In genomic region chr6:88492824-88493223, GRCh38 we compare ENCODE assay signal across 10 cellular contexts.
DNase-seq lines count a peak whose midpoint lies in the region; ATAC-seq, FAIRE-seq and TF ChIP-seq lines count a peak whose summit lies in the region.
"Had no signal": no experiment of that assay in that cellular context is flagged by ENCODE, and none has a peak within 500 bp of the region (broad histone marks: within the 10 kb centered on the region; RNA-seq: fewer than 3 reads in every experiment).

No MANE protein-coding gene starts in this region.

- DNase-seq in ELR (ENCODE audit: low read depth) (peak; percentile 29), bronchial epithelial cell (ENCODE audit: low read depth) (peak; percentile 13), OCI-M2 (lab: John Stamatoyannopoulos, UW; ENCODE audit: unreplicated experiment) (no peak), body of pancreas (no peak), LoVo (ENCODE audit: low spot score) (no peak)
- DNase-seq: activated naive CD8-positive, alpha-beta T cell treated with anti-CD3 and anti-CD28 coated beads for 36 hours had no signal

- H2AFZ ChIP-seq in Loucy (ENCODE audit: low read length), result no peak overlapping the region
- H2AFZ ChIP-seq: parathyroid adenoma had no signal

- H3K9me3 ChIP-seq in Loucy (ENCODE audit: insufficient read depth, low read depth, low read length) (no peaks in the 10 kb centered on the region), body of pancreas (no peaks in the 10 kb centered on the region)

- H3K4me1 ChIP-seq in Loucy (ENCODE audit: insufficient read depth, low read length, poor library complexity, severe bottlenecking) (no peaks in the 10 kb centered on the region), body of pancreas (no peaks in the 10 kb centered on the region)
- H3K4me1 ChIP-seq: parathyroid adenoma had no signal

- H4K20me1 ChIP-seq in Loucy (ENCODE audit: insufficient read depth, low read length, poor library complexity, severe bottlenecking), result no peaks in the 10 kb centered on the region

- H3K4me1 Mint-ChIP-seq in nephron, result no peaks in the 10 kb centered on the region
- H3K4me1 Mint-ChIP-seq: activated naive CD8-positive, alpha-beta T cell treated with anti-CD3 and anti-CD28 coated beads for 36 hours had no signal

- intact Hi-C loops in body of pancreas (cut with DNase I), result no loop called here

- no peak overlapping the region for H3K27ac ChIP-seq in body of pancreas
- H3K27ac ChIP-seq: parathyroid adenoma had no signal

- H3K4me3 ChIP-seq in Loucy (ENCODE audit: low read length, poor library complexity, severe bottlenecking), result no peak overlapping the region
- H3K4me3 ChIP-seq in bronchial epithelial cell (ENCODE audit: low read depth, low read length), result no peak overlapping the region
- H3K4me3 ChIP-seq in body of pancreas, result no peak overlapping the region

- no peak overlapping the region for H3K27ac Mint-ChIP-seq in nephron
- H3K27ac Mint-ChIP-seq: activated naive CD8-positive, alpha-beta T cell treated with anti-CD3 and anti-CD28 coated beads for 36 hours had no signal

- peaks cover 2% of the 10 kb centered on the region for H3K9me3 Mint-ChIP-seq in nephron

- H3K9ac ChIP-seq in Loucy (ENCODE audit: low read depth, low read length, poor library complexity, severe bottlenecking), result no peak overlapping the region
- H3K9ac ChIP-seq: parathyroid adenoma had no signal

- H3F3A ChIP-seq in Loucy (ENCODE audit: low read depth), result no peaks in the 10 kb centered on the region

- no peaks in the 10 kb centered on the region for H3K79me2 ChIP-seq in Loucy (ENCODE audit: insufficient read depth, low read length)
- H3K79me2 ChIP-seq: parathyroid adenoma had no signal

- FAIRE-seq in bronchial epithelial cell (lab: Jason Lieb, UNC), result no peak

- no peaks in the 10 kb centered on the region for H3K9me2 ChIP-seq in Loucy (replicated peaks; ENCODE audit: low read depth, low read length)

- H3K27me3 ChIP-seq in Loucy (ENCODE audit: insufficient read depth, low read length, poor library complexity, severe bottlenecking) (no peaks in the 10 kb centered on the region), bronchial epithelial cell (ENCODE audit: control insufficient read depth, insufficient read depth, low read length) (no peaks in the 10 kb centered on the region), body of pancreas (no peaks in the 10 kb centered on the region)

- ATAC-seq in HG02759 (IDR thresholded peaks at IDR 0.05; ENCODE audit: unreplicated experiment) (no peak), body of pancreas (no peak)

- H3K36me3 Mint-ChIP-seq in nephron (ENCODE audit: low read depth), result no peaks in the 10 kb centered on the region
- H3K36me3 Mint-ChIP-seq: activated naive CD8-positive, alpha-beta T cell treated with anti-CD3 and anti-CD28 coated beads for 36 hours had no signal

- no peak for TF ChIP-seq POLR2A in body of pancreas (IDR thresholded peaks at IDR 0.05)

- no peaks in the 10 kb centered on the region for H3K27me3 Mint-ChIP-seq in nephron (ENCODE audit: low read depth)

- H3K4me3 Mint-ChIP-seq in nephron, result no peak overlapping the region
- H3K4me3 Mint-ChIP-seq: activated naive CD8-positive, alpha-beta T cell treated with anti-CD3 and anti-CD28 coated beads for 36 hours had no signal

- no peak overlapping the region for H3K4me2 ChIP-seq in Loucy (ENCODE audit: low read depth, low read length, poor library complexity, severe bottlenecking)

- WGBS in body of pancreas, 2 donors, result 57 to 60% methylated on average over 2 of the region's 2 CpGs

- TF ChIP-seq CTCF in Loucy (conservative IDR thresholded peaks at IDR 0.05; ENCODE audit: low read length), result peak; percentile 47
- peak; percentile 31 for TF ChIP-seq CTCF in bronchial epithelial cell (IDR thresholded peaks at IDR 0.05; ENCODE audit: insufficient read depth, low read length, severe bottlenecking)
- peak; percentile 15 to 50 (median 16) for TF ChIP-seq CTCF in nephron (IDR thresholded peaks at IDR 0.05; ENCODE audit: unreplicated experiment in 3 of 3)
- TF ChIP-seq CTCF in body of pancreas (IDR thresholded peaks at IDR 0.05), result peak in 1 of 7 experiments; percentile 7

- H3K36me3 ChIP-seq in Loucy (ENCODE audit: insufficient read depth, low read length) (no peaks in the 10 kb centered on the region), bronchial epithelial cell (ENCODE audit: control insufficient read depth, insufficient read depth, low read length) (no peaks in the 10 kb centered on the region), body of pancreas (replicated peaks in 1 of 2; ENCODE audit: insufficient read depth in 1 of 2, low read depth in 2 of 2) (no peaks in the 10 kb centered on the region)

Comparison
In these comparisons a context has a peak if more than half of its experiments do, and no peak if none do; other contexts are left out.
1. DNase-seq: peak in ELR (single experiment) and bronchial epithelial cell (single experiment); none in OCI-M2 (single experiment), body of pancreas (0 of 4) and LoVo (single experiment).